Comparison of ENCODE assay signal across 1 cellular context in genomic region chr14:94400454-94400853, GRCh38.
TF ChIP-seq lines count a peak whose summit lies in the region.

No MANE protein-coding gene starts in this region.

TF ChIP-seq in HepG2, 621 proteins besides CTCF, POLR2A, EP300 and RAD21 (continued from another document):
- TF ChIP-seq ETS1 (CRISPR knock-in tag; IDR thresholded peaks at IDR 0.05): no peak
- no peak for TF ChIP-seq STAT5B (CRISPR knock-in tag; IDR thresholded peaks at IDR 0.05)
- TF ChIP-seq KDM3A (CRISPR knock-in tag; IDR thresholded peaks at IDR 0.05; ENCODE audit: low read depth): no peak
- TF ChIP-seq HHEX (CRISPR knock-in tag; IDR thresholded peaks at IDR 0.05): peak; percentile 26; the same call in 1 of the 2 replicates
- TF ChIP-seq SNAI1 (CRISPR knock-in tag; IDR thresholded peaks at IDR 0.05; ENCODE audit: borderline replicate concordance): no peak
- TF ChIP-seq ZNF562 (CRISPR knock-in tag; IDR thresholded peaks at IDR 0.05; ENCODE audit: borderline replicate concordance): no peak
- 0 out of 2 replicates have a peak, but pooled peaks have one; percentile 44 for TF ChIP-seq KMT2A (CRISPR knock-in tag; IDR thresholded peaks at IDR 0.05)
- TF ChIP-seq ZBTB4 (CRISPR knock-in tag; IDR thresholded peaks at IDR 0.05; ENCODE audit: borderline replicate concordance): no peak
- no peak for TF ChIP-seq FOSL1 (CRISPR knock-in tag; IDR thresholded peaks at IDR 0.05; ENCODE audit: borderline replicate concordance)
- TF ChIP-seq, protein P1, sequence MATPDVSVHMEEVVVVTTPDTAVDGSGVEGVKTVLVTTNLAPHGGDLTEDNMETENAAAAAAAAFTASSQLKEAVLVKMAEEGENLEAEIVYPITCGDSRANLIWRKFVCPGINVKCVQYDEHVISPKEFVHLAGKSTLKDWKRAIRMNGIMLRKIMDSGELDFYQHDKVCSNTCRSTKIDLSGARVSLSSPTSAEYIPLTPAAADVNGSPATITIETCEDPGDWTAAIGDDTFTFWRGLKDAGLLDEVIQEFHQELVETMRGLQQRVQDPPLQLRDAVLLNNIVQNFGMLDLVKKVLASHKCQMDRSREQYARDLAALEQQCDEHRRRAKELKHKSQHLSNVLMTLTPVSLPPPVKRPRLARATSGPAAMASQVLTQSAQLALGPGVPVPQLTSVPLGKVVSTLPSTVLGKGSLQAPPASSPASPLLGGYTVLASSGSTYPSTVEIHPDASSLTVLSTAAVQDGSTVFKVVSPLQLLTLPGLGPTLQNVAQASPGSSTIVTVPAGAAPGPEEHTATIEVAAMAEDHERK (CRISPR knock-in tag; IDR thresholded peaks at IDR 0.05; ENCODE audit: low read depth): no peak
- TF ChIP-seq NFIB (CRISPR knock-in tag; IDR thresholded peaks at IDR 0.05; ENCODE audit: borderline replicate concordance): no peak
- 0 out of 2 replicates have a peak, but pooled peaks have one; percentile 15 for TF ChIP-seq RELA (CRISPR knock-in tag; IDR thresholded peaks at IDR 0.05)
- no peak for TF ChIP-seq FUBP1 (CRISPR knock-in tag; IDR thresholded peaks at IDR 0.05; ENCODE audit: borderline replicate concordance)
- TF ChIP-seq, protein P2, sequence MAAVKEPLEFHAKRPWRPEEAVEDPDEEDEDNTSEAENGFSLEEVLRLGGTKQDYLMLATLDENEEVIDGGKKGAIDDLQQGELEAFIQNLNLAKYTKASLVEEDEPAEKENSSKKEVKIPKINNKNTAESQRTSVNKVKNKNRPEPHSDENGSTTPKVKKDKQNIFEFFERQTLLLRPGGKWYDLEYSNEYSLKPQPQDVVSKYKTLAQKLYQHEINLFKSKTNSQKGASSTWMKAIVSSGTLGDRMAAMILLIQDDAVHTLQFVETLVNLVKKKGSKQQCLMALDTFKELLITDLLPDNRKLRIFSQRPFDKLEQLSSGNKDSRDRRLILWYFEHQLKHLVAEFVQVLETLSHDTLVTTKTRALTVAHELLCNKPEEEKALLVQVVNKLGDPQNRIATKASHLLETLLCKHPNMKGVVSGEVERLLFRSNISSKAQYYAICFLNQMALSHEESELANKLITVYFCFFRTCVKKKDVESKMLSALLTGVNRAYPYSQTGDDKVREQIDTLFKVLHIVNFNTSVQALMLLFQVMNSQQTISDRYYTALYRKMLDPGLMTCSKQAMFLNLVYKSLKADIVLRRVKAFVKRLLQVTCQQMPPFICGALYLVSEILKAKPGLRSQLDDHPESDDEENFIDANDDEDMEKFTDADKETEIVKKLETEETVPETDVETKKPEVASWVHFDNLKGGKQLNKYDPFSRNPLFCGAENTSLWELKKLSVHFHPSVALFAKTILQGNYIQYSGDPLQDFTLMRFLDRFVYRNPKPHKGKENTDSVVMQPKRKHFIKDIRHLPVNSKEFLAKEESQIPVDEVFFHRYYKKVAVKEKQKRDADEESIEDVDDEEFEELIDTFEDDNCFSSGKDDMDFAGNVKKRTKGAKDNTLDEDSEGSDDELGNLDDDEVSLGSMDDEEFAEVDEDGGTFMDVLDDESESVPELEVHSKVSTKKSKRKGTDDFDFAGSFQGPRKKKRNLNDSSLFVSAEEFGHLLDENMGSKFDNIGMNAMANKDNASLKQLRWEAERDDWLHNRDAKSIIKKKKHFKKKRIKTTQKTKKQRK (IDR thresholded peaks at IDR 0.05; ENCODE audit: low read length): no peak
- no peak for TF ChIP-seq ZSCAN9 (CRISPR knock-in tag; IDR thresholded peaks at IDR 0.05; ENCODE audit: borderline replicate concordance)
- TF ChIP-seq ISX (CRISPR knock-in tag; conservative IDR thresholded peaks at IDR 0.05): no peak
- no peak for TF ChIP-seq JUN (CRISPR knock-in tag; IDR thresholded peaks at IDR 0.05)
- TF ChIP-seq ZNF430 (CRISPR knock-in tag; IDR thresholded peaks at IDR 0.05): no peak
- TF ChIP-seq ZNF737 (CRISPR knock-in tag; IDR thresholded peaks at IDR 0.05; ENCODE audit: borderline replicate concordance): no peak
- TF ChIP-seq ZNF570 (CRISPR knock-in tag; IDR thresholded peaks at IDR 0.05; ENCODE audit: borderline replicate concordance): no peak
- TF ChIP-seq ZNF891 (CRISPR knock-in tag; IDR thresholded peaks at IDR 0.05): no peak
- no peak for TF ChIP-seq ZNF431 (CRISPR knock-in tag; IDR thresholded peaks at IDR 0.05; ENCODE audit: borderline replicate concordance, low read depth)
- TF ChIP-seq, protein P3, sequence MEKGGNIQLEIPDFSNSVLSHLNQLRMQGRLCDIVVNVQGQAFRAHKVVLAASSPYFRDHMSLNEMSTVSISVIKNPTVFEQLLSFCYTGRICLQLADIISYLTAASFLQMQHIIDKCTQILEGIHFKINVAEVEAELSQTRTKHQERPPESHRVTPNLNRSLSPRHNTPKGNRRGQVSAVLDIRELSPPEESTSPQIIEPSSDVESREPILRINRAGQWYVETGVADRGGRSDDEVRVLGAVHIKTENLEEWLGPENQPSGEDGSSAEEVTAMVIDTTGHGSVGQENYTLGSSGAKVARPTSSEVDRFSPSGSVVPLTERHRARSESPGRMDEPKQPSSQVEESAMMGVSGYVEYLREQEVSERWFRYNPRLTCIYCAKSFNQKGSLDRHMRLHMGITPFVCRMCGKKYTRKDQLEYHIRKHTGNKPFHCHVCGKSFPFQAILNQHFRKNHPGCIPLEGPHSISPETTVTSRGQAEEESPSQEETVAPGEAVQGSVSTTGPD (CRISPR knock-in tag; IDR thresholded peaks at IDR 0.05): no peak
- no peak for TF ChIP-seq MBD4 (IDR thresholded peaks at IDR 0.05; ENCODE audit: borderline replicate concordance, low read length)
- 0 out of 2 replicates have a peak, but pooled peaks have one; percentile 36 for TF ChIP-seq ZNF792 (CRISPR knock-in tag; IDR thresholded peaks at IDR 0.05)
- no peak for TF ChIP-seq LRRFIP1 (CRISPR knock-in tag; conservative IDR thresholded peaks at IDR 0.05)
- TF ChIP-seq FOXA1 (IDR thresholded peaks at IDR 0.05): no peak
- TF ChIP-seq FOXA1 (CRISPR knock-in tag; IDR thresholded peaks at IDR 0.05): peak; percentile 46
- TF ChIP-seq ZNF512 (CRISPR knock-in tag; IDR thresholded peaks at IDR 0.05): no peak
- no peak for TF ChIP-seq ZNF543 (CRISPR knock-in tag; IDR thresholded peaks at IDR 0.05)
